ENCODE assay signal across 8 cellular contexts in the genomic region with DNA sequence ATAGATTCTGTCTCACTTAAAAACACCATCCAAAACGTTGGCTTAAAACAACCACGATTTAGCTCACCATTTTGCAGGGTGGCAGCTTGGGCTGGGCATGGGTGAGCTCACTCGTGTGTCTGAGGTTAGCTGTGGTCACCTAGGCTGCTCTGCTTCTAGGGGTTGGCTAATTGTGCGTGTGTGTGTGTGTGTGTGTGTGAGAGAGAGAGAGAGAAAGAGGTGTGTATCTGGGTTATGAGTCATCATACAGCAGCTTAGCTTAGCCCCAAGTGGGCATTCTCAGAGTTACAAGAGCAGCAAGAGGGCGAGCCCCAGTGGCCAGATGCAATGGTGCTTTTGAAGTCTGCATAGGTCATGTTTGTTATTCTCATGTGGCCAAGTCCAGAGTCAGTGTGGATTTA. TPM values are rescaled to one million over a fixed set of nuclear protein-coding genes. Genes with fewer than 3 reads are reported as not detected.
DNase-seq lines count a peak whose midpoint lies in the region; ATAC-seq and TF ChIP-seq lines count a peak whose summit lies in the region.

No MANE protein-coding gene starts in this region.

- no peaks in the 10 kb centered on the region for H3K27me3 ChIP-seq in right atrium auricular region
- H3K27me3 ChIP-seq in heart left ventricle = no peaks in the 10 kb centered on the region
- no peaks in the 10 kb centered on the region for H3K27me3 ChIP-seq in stomach

- intact Hi-C loops in Right ventricle myocardium inferior (cut with DNase I) (no loop called here), heart left ventricle (cut with DNase I) (no loop called here), stomach (cut with DNase I; ENCODE audit: low total_unique reads) (no loop called here)

- no peak for TF ChIP-seq CTCF in right atrium auricular region (IDR thresholded peaks at IDR 0.05)
- TF ChIP-seq CTCF in heart left ventricle (IDR thresholded peaks at IDR 0.05) = peak in 3 of 12 donors; percentile 20 to 38 (median 31)
- TF ChIP-seq CTCF in stomach (IDR thresholded peaks at IDR 0.05) = no peak

- H3K4me3 ChIP-seq in right atrium auricular region (no peak overlapping the region), heart left ventricle (no peak overlapping the region), stomach (no peak overlapping the region)

- TF ChIP-seq POLR2A in heart left ventricle (IDR thresholded peaks at IDR 0.05) (no peak), stomach (IDR thresholded peaks at IDR 0.05) (no peak), GM18505 (IDR thresholded peaks at IDR 0.05; ENCODE audit: borderline replicate concordance, extremely low read depth, insufficient read depth, insufficient read length) (no peak)

- H3K27ac ChIP-seq in right atrium auricular region (no peak overlapping the region), heart left ventricle (peak overlapping the region in 2 of 12 donors; percentile 16 to 62), stomach (peak overlapping the region; percentile 24 to 79 (median 50))

- TF ChIP-seq EP300 in stomach (IDR thresholded peaks at IDR 0.05) = no peak

- ATAC-seq in Right ventricle myocardium inferior (peak; percentile 53), HG02840 (IDR thresholded peaks at IDR 0.05; ENCODE audit: low FRiP score, unreplicated experiment) (peak; percentile 89), heart left ventricle (peak; percentile 84 to 95 (median 90)), GM18505 (IDR thresholded peaks at IDR 0.05; ENCODE audit: unreplicated experiment) (no peak)

- no peak for DNase-seq in Right ventricle myocardium inferior (ENCODE audit: missing footprints)
- DNase-seq in right atrium auricular region (ENCODE audit: low spot score) = no peak
- peak; percentile 47 for DNase-seq in NCI-H2196 treated with DMSO at 0.1 percent for 48 hours (lab: John Stamatoyannopoulos, UW; ENCODE audit: unreplicated experiment)
- DNase-seq in activated CD8-positive, alpha-beta memory T cell treated with anti-CD3 and anti-CD28 coated beads, Interleukin-2, amount 50 U/mL, for 48 hours = peak; percentile 57
- DNase-seq in heart left ventricle = peak in 3 of 5 donors; percentile 33 to 43 (median 36)
- DNase-seq in stomach = peak; percentile 37

- WGBS in heart left ventricle, 4 donors = 53 to 74% (median 68%) methylated on average over 5 of the region's 5 CpGs
- 35 to 48% (median 39%) methylated on average over 5 of the region's 5 CpGs for WGBS in stomach, 5 donors

- H3K36me3 ChIP-seq in right atrium auricular region = no peaks in the 10 kb centered on the region
- H3K36me3 ChIP-seq in heart left ventricle = peaks cover 0 to 13% (median 0%) of the 10 kb centered on the region in 9 donors
- H3K36me3 ChIP-seq in stomach = peaks cover 0 to 4% (median 0%) of the 10 kb centered on the region in 4 donors

- H3K9me3 ChIP-seq in right atrium auricular region = no peaks in the 10 kb centered on the region
- no peaks in the 10 kb centered on the region for H3K9me3 ChIP-seq in heart left ventricle
- no peaks in the 10 kb centered on the region for H3K9me3 ChIP-seq in stomach

- peaks cover 0 to 22% of the 10 kb centered on the region in 2 donors for H3K4me1 ChIP-seq in right atrium auricular region
- H3K4me1 ChIP-seq in heart left ventricle = peaks cover 0 to 44% (median 10%) of the 10 kb centered on the region in 12 donors
- peaks cover 43 to 95% (median 69%) of the 10 kb centered on the region in 4 donors for H3K4me1 ChIP-seq in stomach

RNA-seq across cellular contexts. Expression of a gene that starts 6.0 kb away (rescaled TPM):
- 5.4 TPM for total RNA-seq in Right ventricle myocardium inferior
- total RNA-seq in right atrium auricular region = 1 to 10 TPM; 7.9 to 9.0 TPM
- 1 to 10 TPM; 5.4 to 9.7 (median 7.1) TPM for total RNA-seq in heart left ventricle
- 1 to 10 TPM; 2.4 to 5.2 TPM for polyA plus RNA-seq in heart left ventricle
- 10 to 100 TPM in 3 of 5 donors, 1 to 10 TPM in 2; 4.1 to 28.7 (median 19.6) TPM for total RNA-seq in stomach
- 1 to 10 TPM; 3.2 to 4.1 (median 3.3) TPM for polyA plus RNA-seq in stomach

RNA-seq across cellular contexts. Expression of a gene that starts 35.5 kb away (rescaled TPM):
- total RNA-seq in Right ventricle myocardium inferior (0.11 TPM), right atrium auricular region (under 1 TPM in 1 of 2 donors, not detected in 1; 0.08 TPM), heart left ventricle (1 to 10 TPM in 1 of 9 donors, under 1 TPM in 6, not detected in 2; 0.12 to 1.3 (median 0.19) TPM), stomach (under 1 TPM in 1 of 5 donors, not detected in 4; 0.18 TPM)
- polyA plus RNA-seq in heart left ventricle (under 1 TPM; 0.03 to 0.19 TPM), stomach (under 1 TPM in 2 of 3 donors, not detected in 1; 0.06 to 0.25 TPM)

Comparison
In these comparisons a context has a peak if more than half of its experiments do, and no peak if none do; other contexts are left out.
1. DNase-seq: peak in NCI-H2196 treated with DMSO at 0.1 percent for 48 hours (single experiment), activated CD8-positive, alpha-beta memory T cell treated with anti-CD3 and anti-CD28 coated beads, Interleukin-2, amount 50 U/mL, for 48 hours (single experiment), heart left ventricle (3 of 5) and stomach (single experiment); none in Right ventricle myocardium inferior (single experiment) and right atrium auricular region (single experiment).
2. H3K27ac ChIP-seq: peak in stomach (5 of 5); none in right atrium auricular region (0 of 2).